18 cellular contexts compared by ENCODE assay signal in the genomic region with DNA sequence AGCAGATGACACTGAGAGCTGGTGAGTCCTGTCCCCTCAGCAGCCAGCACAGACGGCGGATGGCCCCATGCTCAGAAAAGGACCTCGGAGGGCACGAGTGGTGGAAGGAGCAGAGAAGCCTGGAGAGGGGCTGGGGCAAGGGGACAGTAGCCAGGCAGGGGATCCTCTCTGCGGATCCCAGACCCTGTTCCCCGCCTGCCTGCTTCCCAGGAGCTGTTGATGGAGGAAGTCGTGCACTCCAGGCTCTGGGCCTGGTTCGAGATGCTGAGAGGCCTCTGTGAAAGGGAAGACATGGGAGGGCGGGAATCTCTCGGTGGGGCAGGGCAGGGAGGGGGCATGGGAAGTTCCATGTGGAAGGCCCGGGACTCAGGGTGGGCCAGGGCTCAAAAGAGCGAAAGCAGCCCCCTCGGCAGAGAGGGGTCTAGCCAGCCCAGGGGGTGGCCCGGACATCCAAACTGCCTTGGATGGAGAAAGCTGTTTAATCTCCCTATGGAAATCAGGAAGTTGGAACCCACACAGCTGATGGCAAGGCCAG. TPM values are rescaled to one million over a fixed set of nuclear protein-coding genes. Genes with fewer than 3 reads are reported as not detected.
A peak's percentile ranks its signal among the peaks of the same experiment; 100 is the strongest.
DNase-seq lines count a peak whose midpoint lies in the region; ATAC-seq and TF ChIP-seq lines count a peak whose summit lies in the region.
"Had no signal": no experiment of that assay in that cellular context is flagged by ENCODE, and none has a peak within 500 bp of the region (broad histone marks: within the 10 kb centered on the region; RNA-seq: fewer than 3 reads in every experiment).

No MANE protein-coding gene starts in this region.

- H3K27ac ChIP-seq in IMR-90 (ENCODE audit: insufficient read depth, low read length) (peak overlapping the region; percentile 96; the same call in 1 of the 2 replicates), mesendoderm (ENCODE audit: low read depth, low read length) (no peak overlapping the region), smooth muscle cell (ENCODE audit: low read depth) (no peak overlapping the region)
- H3K27ac ChIP-seq: BLaER1, GM23248, KMS-11 had no signal

- no peak for TF ChIP-seq CTCF in IMR-90 (conservative IDR thresholded peaks at IDR 0.05; ENCODE audit: low read depth, low read length)
- TF ChIP-seq CTCF in smooth muscle cell (IDR thresholded peaks at IDR 0.05; ENCODE audit: borderline replicate concordance, insufficient read depth, poor library complexity, severe bottlenecking), result no peak

- H3K56ac ChIP-seq in IMR-90 (ENCODE audit: extremely low read depth, insufficient read depth, low read length) (no peak overlapping the region), mesendoderm (ENCODE audit: low read length) (peak overlapping the region; percentile 88)

- peak overlapping the region; percentile 90 for H3K18ac ChIP-seq in IMR-90 (ENCODE audit: low read depth, low read length)
- H3K18ac ChIP-seq in mesendoderm (ENCODE audit: low read length), result no peak overlapping the region

- H3K79me2 ChIP-seq in mesendoderm (ENCODE audit: control insufficient read depth, insufficient read depth, low read length) (no peaks in the 10 kb centered on the region), smooth muscle cell (ENCODE audit: low read depth) (no peaks in the 10 kb centered on the region)

- peak overlapping the region; percentile 81 for H3K14ac ChIP-seq in IMR-90 (replicated peaks; ENCODE audit: low read depth, low read length)

- H3K36me3 Mint-ChIP-seq in dendritic cell treated with granulocyte-macrophage colony-stimulating factor and Interleukin-4, amounts not matched to agents 40 ng/mL and 50 ng/mL, for 4 days (ENCODE audit: low read depth), result no peaks in the 10 kb centered on the region

- peaks cover 8% of the 10 kb centered on the region for H3K27me3 Mint-ChIP-seq in dendritic cell treated with granulocyte-macrophage colony-stimulating factor and Interleukin-4, amounts not matched to agents 40 ng/mL and 50 ng/mL, for 4 days

- ATAC-seq in IMR-90 (ENCODE audit: low read depth) (no peak), HG03095 (IDR thresholded peaks at IDR 0.05; ENCODE audit: unreplicated experiment) (no peak), GM21576 (IDR thresholded peaks at IDR 0.05; ENCODE audit: unreplicated experiment) (no peak)
- ATAC-seq: HepG2 had no signal

- H4K20me1 ChIP-seq in IMR-90 (ENCODE audit: insufficient read depth, low read length) (no peaks in the 10 kb centered on the region), smooth muscle cell (ENCODE audit: low read depth) (no peaks in the 10 kb centered on the region)
- H4K20me1 ChIP-seq: BLaER1 had no signal

- BruUV-seq in IMR-90 (replicated peaks; lab: Mats Ljungman, UMichigan), result no TSS peak

- intact Hi-C loops in IMR-90 (cut with micrococcal nuclease), result loop anchor here (5.0 kb wide), 1 partner anchor 47 kb away; a partner anchor contains a TSS
- intact Hi-C loops in dendritic cell treated with granulocyte-macrophage colony-stimulating factor and Interleukin-4, amounts not matched to agents 40 ng/mL and 50 ng/mL, for 4 days (cut with micrococcal nuclease), result no loop called here

- TF ChIP-seq RAD21 in IMR-90 (IDR thresholded peaks at IDR 0.05; ENCODE audit: low read length), result no peak

- no peak overlapping the region for H3K4me3 Mint-ChIP-seq in dendritic cell treated with granulocyte-macrophage colony-stimulating factor and Interleukin-4, amounts not matched to agents 40 ng/mL and 50 ng/mL, for 4 days
- H3K4me3 Mint-ChIP-seq: CD8-positive, alpha-beta memory T cell had no signal

- in situ Hi-C loops in IMR-90 (cut with MboI; ENCODE audit: low sequenced_read_pairs), result no loop called here

- H2BK20ac ChIP-seq in IMR-90 (ENCODE audit: low read depth, low read length), result peak overlapping the region; percentile 96

- no peaks in the 10 kb centered on the region for H3K79me1 ChIP-seq in IMR-90 (ENCODE audit: low read depth in 1 of 2, low read length in 2 of 2)
- H3K79me1 ChIP-seq in mesendoderm (ENCODE audit: low read length), result no peaks in the 10 kb centered on the region

- peaks cover 6% of the 10 kb centered on the region for H3F3A ChIP-seq in smooth muscle cell (ENCODE audit: low read depth)

- dilution Hi-C loops in IMR-90 (cut with HindIII; ENCODE audit: low sequenced_read_pairs, unreplicated experiment), result no loop called here

- H2BK5ac ChIP-seq in IMR-90 (ENCODE audit: low read depth, low read length, poor library complexity, severe bottlenecking), result peak overlapping the region; percentile 75
- no peak overlapping the region for H2BK5ac ChIP-seq in mesendoderm (ENCODE audit: low read length)

- peak overlapping the region; percentile 94 for H4K91ac ChIP-seq in IMR-90 (ENCODE audit: insufficient read depth, low read depth, low read length)

- peak overlapping the region; percentile 94 for H4K5ac ChIP-seq in IMR-90 (ENCODE audit: low read depth, low read length)
- no peak overlapping the region for H4K5ac ChIP-seq in mesendoderm (ENCODE audit: low read length)

- peak overlapping the region; percentile 95 for H2BK120ac ChIP-seq in IMR-90 (ENCODE audit: low read depth, low read length)
- no peak overlapping the region for H2BK120ac ChIP-seq in mesendoderm (ENCODE audit: low read depth, low read length)

- H3K27me3 ChIP-seq in IMR-90 (ENCODE audit: control insufficient read depth, insufficient read depth, low read length), result no peaks in the 10 kb centered on the region
- no peaks in the 10 kb centered on the region for H3K27me3 ChIP-seq in mesendoderm (ENCODE audit: insufficient read depth, low read length, poor library complexity)
- H3K27me3 ChIP-seq in smooth muscle cell (ENCODE audit: low read depth), result no peaks in the 10 kb centered on the region
- H3K27me3 ChIP-seq: BLaER1 had no signal

- H3K9me3 Mint-ChIP-seq in dendritic cell treated with granulocyte-macrophage colony-stimulating factor and Interleukin-4, amounts not matched to agents 40 ng/mL and 50 ng/mL, for 4 days, result no peaks in the 10 kb centered on the region
- H3K9me3 Mint-ChIP-seq: CD8-positive, alpha-beta memory T cell had no signal

- H4K8ac ChIP-seq in IMR-90 (ENCODE audit: low read depth in 2 of 2, low read length in 2 of 2) (peak overlapping the region; percentile 72 to 88; a peak in 3 of 4 replicates), mesendoderm (ENCODE audit: low read depth, low read length) (no peak overlapping the region)

- peak overlapping the region; percentile 71; the same call in 1 of the 3 replicates for H2BK15ac ChIP-seq in IMR-90 (ENCODE audit: low read depth, low read length)
- no peak overlapping the region for H2BK15ac ChIP-seq in mesendoderm (replicated peaks; ENCODE audit: low read depth)

- 64% methylated on average over 7 of the region's 14 CpGs; no CpG with 5 or more reads in 1 of the 2 experiments for WGBS in IMR-90 (ENCODE audit: extremely low coverage in 2 of 2, insufficient read length in 1 of 2), 2 experiments
- no CpG with 5 or more reads among the region's 14 CpGs for WGBS in mesendoderm (ENCODE audit: extremely low coverage, insufficient coverage, low lambda C conversion rate)
- WGBS in smooth muscle cell (ENCODE audit: low lambda C conversion rate), result 84% methylated on average over 14 of the region's 14 CpGs

- no peaks in the 10 kb centered on the region for H3K9me3 ChIP-seq in IMR-90 (ENCODE audit: control insufficient read depth, insufficient read depth, low read length)
- H3K9me3 ChIP-seq in smooth muscle cell (replicated peaks; ENCODE audit: low read depth), result no peaks in the 10 kb centered on the region
- H3K9me3 ChIP-seq: BLaER1 had no signal

- H3K4me3 ChIP-seq in IMR-90 (ENCODE audit: insufficient read depth, low read depth, low read length) (no peak overlapping the region), mesendoderm (ENCODE audit: low read length) (no peak overlapping the region), smooth muscle cell (no peak overlapping the region)
- H3K4me3 ChIP-seq: BLaER1, GM23248 had no signal

- TF ChIP-seq POLR2A in IMR-90 (IDR thresholded peaks at IDR 0.05; ENCODE audit: low read depth, low read length), result no peak

- CTCF ChIA-PET in IMR-90 (lab: Yijun Ruan, JAX), result no interaction called here

- H3K36me3 ChIP-seq in IMR-90 (ENCODE audit: control insufficient read depth, insufficient read depth, low read length) (no peaks in the 10 kb centered on the region), mesendoderm (ENCODE audit: control insufficient read depth, insufficient read depth, low read length) (no peaks in the 10 kb centered on the region), smooth muscle cell (ENCODE audit: low read depth) (no peaks in the 10 kb centered on the region)
- H3K36me3 ChIP-seq: BLaER1 had no signal

- H3K4me2 ChIP-seq in IMR-90 (ENCODE audit: low read depth, low read length) (no peak overlapping the region), mesendoderm (ENCODE audit: low read length) (no peak overlapping the region), smooth muscle cell (peak overlapping the region; percentile 46)
- H3K4me2 ChIP-seq: BLaER1, KMS-11 had no signal

- H3K9ac ChIP-seq in IMR-90 (ENCODE audit: low read depth, low read length), result peak overlapping the region; percentile 11; the same call in 1 of the 2 replicates
- H3K9ac ChIP-seq in mesendoderm (ENCODE audit: low read length), result no peak overlapping the region
- H3K9ac ChIP-seq in smooth muscle cell (ENCODE audit: low read depth), result no peak overlapping the region
- H3K9ac ChIP-seq: BLaER1, GM23248, KMS-11 had no signal

- H2AFZ ChIP-seq in IMR-90 (replicated peaks; ENCODE audit: low read length, poor library complexity) (peak overlapping the region; percentile 40), smooth muscle cell (ENCODE audit: low read depth) (no peak overlapping the region)
- H2AFZ ChIP-seq: GM23248 had no signal

- peak overlapping the region; percentile 66; the same call in 1 of the 2 replicates for H3K23ac ChIP-seq in IMR-90 (ENCODE audit: low read depth, low read length)
- H3K23ac ChIP-seq in mesendoderm (ENCODE audit: low read length), result no peak overlapping the region

- POLR2A ChIA-PET in IMR-90 (lab: Charles Lee; ENCODE audit: unreplicated experiment), result no interaction called here

- H3K4ac ChIP-seq in IMR-90 (ENCODE audit: low read depth, low read length) (peak overlapping the region; percentile 96), mesendoderm (ENCODE audit: low read depth, low read length) (no peak overlapping the region)

- H3K27ac Mint-ChIP-seq in dendritic cell treated with granulocyte-macrophage colony-stimulating factor and Interleukin-4, amounts not matched to agents 40 ng/mL and 50 ng/mL, for 4 days, result peak overlapping the region; percentile 75
- H3K27ac Mint-ChIP-seq: CD8-positive, alpha-beta memory T cell had no signal

- peaks cover 86% of the 10 kb centered on the region for H3K4me1 Mint-ChIP-seq in dendritic cell treated with granulocyte-macrophage colony-stimulating factor and Interleukin-4, amounts not matched to agents 40 ng/mL and 50 ng/mL, for 4 days (ENCODE audit: low read depth)

- no peak for DNase-seq in IMR-90
- no peak for DNase-seq in mesendoderm
- DNase-seq in smooth muscle cell (lab: John Stamatoyannopoulos, UW; ENCODE audit: unreplicated experiment), result no peak
- no peak for DNase-seq in superior temporal gyrus (ENCODE audit: extremely low spot score)
- no peak for DNase-seq in NCI-H187 (lab: John Stamatoyannopoulos, UW)
- DNase-seq: DMS79 treated with DMSO at 0.1 percent for 48 hours, GM23248, NCI-H1092, NCI-H146, NCI-H2081 treated with DMSO at 0.1 percent for 48 hours, NCI-H524 had no signal

- H3K4me1 ChIP-seq in IMR-90 (ENCODE audit: control insufficient read depth, insufficient read depth, low read length) (peaks cover 43% of the 10 kb centered on the region), mesendoderm (ENCODE audit: control insufficient read depth, low read depth, low read length) (peaks cover 23% of the 10 kb centered on the region), smooth muscle cell (ENCODE audit: low read depth) (no peaks in the 10 kb centered on the region)

- H3K9me1 ChIP-seq in IMR-90 (ENCODE audit: insufficient read depth, low read length), result peaks cover 29% of the 10 kb centered on the region

- H2AK5ac ChIP-seq in IMR-90 (ENCODE audit: low read depth, low read length) (peak overlapping the region; percentile 85), mesendoderm (ENCODE audit: low read length) (peak overlapping the region; percentile 64)

- peak overlapping the region; percentile 51 for H2AK9ac ChIP-seq in IMR-90 (replicated peaks; ENCODE audit: low read depth, low read length, poor library complexity)

RNA-seq across cellular contexts. Expression of a gene that starts 47.9 kb away (rescaled TPM):
- total RNA-seq in IMR-90 (2012; rRNA removed) (10.6 and 16.4 TPM in 2 replicates), smooth muscle cell (37.0 and 44.8 TPM in 2 replicates)
- polyA plus RNA-seq in IMR-90 (2012; rRNA removed) (18.3 and 19.4 TPM in 2 replicates), smooth muscle cell (52.7 and 59.8 TPM in 2 replicates)
- polyA plus RNA-seq in IMR-90 (2012; cell fraction: cytosol; rRNA removed), result 19.1 and 19.8 TPM in 2 replicates
- 6.1 and 8.7 TPM in 2 replicates for polyA plus RNA-seq in IMR-90 (2012; cell fraction: nucleus; rRNA removed; ENCODE audit: low replicate concordance)
- polyA plus RNA-seq in mesendoderm (2013, experiment 1 of 2), result 39.9 TPM
- 40.8 TPM for polyA plus RNA-seq in mesendoderm (2013, experiment 2 of 2)

RNA-seq across cellular contexts. Expression of a gene that starts 52.2 kb away (rescaled TPM):
- 52.5 and 56.1 TPM in 2 replicates for total RNA-seq in IMR-90 (2012; rRNA removed)
- polyA plus RNA-seq in IMR-90 (2012; rRNA removed), result 13.1 and 14.0 TPM in 2 replicates
- 1.9 and 3.2 TPM in 2 replicates for polyA plus RNA-seq in IMR-90 (2012; cell fraction: cytosol; rRNA removed)
- polyA plus RNA-seq in IMR-90 (2012; cell fraction: nucleus; rRNA removed; ENCODE audit: low replicate concordance), result 11.9 and 55.8 TPM in 2 replicates
- polyA plus RNA-seq in mesendoderm (2013, experiment 1 of 2), result 11.8 TPM
- 10.6 TPM for polyA plus RNA-seq in mesendoderm (2013, experiment 2 of 2)
- total RNA-seq in smooth muscle cell, result 42.2 and 53.9 TPM in 2 replicates
- polyA plus RNA-seq in smooth muscle cell, result 16.1 TPM in 2 replicates
